1 cellular context compared by ENCODE assay signal in the genomic region with DNA sequence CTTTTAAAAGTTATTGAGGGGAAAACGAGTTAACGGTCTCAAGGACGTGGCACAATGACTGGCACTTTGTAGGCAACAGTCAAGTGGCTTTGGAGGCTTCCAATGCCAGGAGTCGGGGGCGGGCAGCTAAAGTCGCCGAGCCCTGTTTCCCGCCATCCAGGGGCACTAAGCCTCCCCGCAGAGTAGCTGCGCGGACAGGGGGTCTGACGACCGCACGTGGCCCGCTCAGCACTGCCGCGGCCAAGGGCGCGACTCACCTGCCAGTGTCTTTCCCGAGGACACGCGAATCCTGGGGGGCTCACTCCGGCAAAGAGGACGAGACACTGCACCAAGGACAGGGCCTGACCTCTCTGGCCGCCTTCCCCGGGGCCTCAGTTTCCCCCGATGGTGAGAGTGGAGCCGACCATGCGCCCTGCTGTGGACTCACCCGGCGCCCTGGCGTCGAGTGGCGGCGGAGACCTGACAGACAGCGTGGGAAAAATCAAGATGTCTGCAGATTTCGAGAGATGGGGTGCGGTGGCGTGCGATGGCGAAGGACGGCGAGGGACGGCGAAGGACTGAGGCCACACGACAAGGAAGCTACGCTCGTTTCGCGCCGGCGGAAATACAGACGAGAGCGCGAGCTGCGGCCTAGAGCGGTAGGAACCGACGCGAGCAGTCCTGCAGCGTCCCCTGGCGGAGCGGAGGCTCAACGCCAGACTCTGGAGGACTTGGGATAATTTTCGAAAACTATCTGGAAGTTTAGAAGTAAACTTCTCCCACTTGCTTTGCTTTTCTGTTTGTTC.
A peak's percentile ranks its signal among the peaks of the same experiment; 100 is the strongest.
TF ChIP-seq lines count a peak whose summit lies in the region.

A gene (minus strand): TSS at position 559 of the 785 bp plus-strand sequence.

TF ChIP-seq in HepG2, 621 proteins besides CTCF, POLR2A, EP300 and RAD21 (continued from another document and continues in another):
- TF ChIP-seq, protein P1, sequence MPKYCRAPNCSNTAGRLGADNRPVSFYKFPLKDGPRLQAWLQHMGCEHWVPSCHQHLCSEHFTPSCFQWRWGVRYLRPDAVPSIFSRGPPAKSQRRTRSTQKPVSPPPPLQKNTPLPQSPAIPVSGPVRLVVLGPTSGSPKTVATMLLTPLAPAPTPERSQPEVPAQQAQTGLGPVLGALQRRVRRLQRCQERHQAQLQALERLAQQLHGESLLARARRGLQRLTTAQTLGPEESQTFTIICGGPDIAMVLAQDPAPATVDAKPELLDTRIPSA (CRISPR knock-in tag; IDR thresholded peaks at IDR 0.05; ENCODE audit: borderline replicate concordance), result peak; percentile 99
- TF ChIP-seq, protein P2, sequence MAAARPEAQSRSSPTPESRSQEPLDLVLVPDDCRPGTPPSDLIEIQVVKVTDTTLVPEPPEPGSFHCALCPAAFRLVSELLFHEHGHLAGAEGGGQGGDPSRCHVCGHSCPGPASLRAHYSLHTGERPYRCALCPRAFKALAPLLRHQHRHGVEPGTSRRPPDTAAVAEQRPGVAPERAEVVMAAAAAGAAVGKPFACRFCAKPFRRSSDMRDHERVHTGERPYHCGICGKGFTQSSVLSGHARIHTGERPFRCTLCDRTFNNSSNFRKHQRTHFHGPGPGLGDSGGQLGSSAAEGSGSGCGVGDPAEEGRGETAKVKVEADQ (CRISPR knock-in tag; IDR thresholded peaks at IDR 0.05; ENCODE audit: borderline replicate concordance), result peak; percentile 99
- TF ChIP-seq, protein P3, sequence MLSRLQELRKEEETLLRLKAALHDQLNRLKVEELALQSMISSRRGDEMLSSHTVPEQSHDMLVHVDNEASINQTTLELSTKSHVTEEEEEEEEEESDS (CRISPR knock-in tag; IDR thresholded peaks at IDR 0.05; ENCODE audit: borderline replicate concordance), result peak; percentile 98
- TF ChIP-seq ZNF431 (CRISPR knock-in tag; IDR thresholded peaks at IDR 0.05; ENCODE audit: borderline replicate concordance, low read depth) (peak; percentile 99), ZNF790 (CRISPR knock-in tag; IDR thresholded peaks at IDR 0.05; ENCODE audit: borderline replicate concordance) (no peak; the same call in 1 of the 2 replicates), ZNF83 (CRISPR knock-in tag; IDR thresholded peaks at IDR 0.05; ENCODE audit: borderline replicate concordance) (peak; percentile 97; the same call in 1 of the 2 replicates), ZNF674 (CRISPR knock-in tag; IDR thresholded peaks at IDR 0.05; ENCODE audit: low read depth) (peak; percentile 98; the same call in 1 of the 2 replicates), ZNF850 (CRISPR knock-in tag; conservative IDR thresholded peaks at IDR 0.05) (no peak), ATRX (CRISPR knock-in tag; IDR thresholded peaks at IDR 0.05; ENCODE audit: borderline replicate concordance) (no peak), MYNN (CRISPR knock-in tag; IDR thresholded peaks at IDR 0.05; ENCODE audit: low read depth) (peak; percentile 95), ZNF329 (CRISPR knock-in tag; IDR thresholded peaks at IDR 0.05; ENCODE audit: low read depth) (peak; percentile 96), HHEX (CRISPR knock-in tag; IDR thresholded peaks at IDR 0.05) (no peak), HDAC1 (CRISPR knock-in tag; IDR thresholded peaks at IDR 0.05) (peak; percentile 99), TRIM24 (CRISPR knock-in tag; IDR thresholded peaks at IDR 0.05) (no peak), ZNF720 (CRISPR knock-in tag; IDR thresholded peaks at IDR 0.05) (peak; percentile 97), ELF1 (CRISPR knock-in tag; IDR thresholded peaks at IDR 0.05) (peak; percentile 98), CAMTA2 (CRISPR knock-in tag; IDR thresholded peaks at IDR 0.05; ENCODE audit: borderline replicate concordance) (peak; percentile 94), NFKB2 (CRISPR knock-in tag; IDR thresholded peaks at IDR 0.05; ENCODE audit: borderline replicate concordance) (peak; percentile 100), TCF7L2 (IDR thresholded peaks at IDR 0.05; ENCODE audit: low read depth, low read length) (no peak), ZNF124 (CRISPR knock-in tag; IDR thresholded peaks at IDR 0.05) (peak; percentile 98), CENPT (CRISPR knock-in tag; IDR thresholded peaks at IDR 0.05; ENCODE audit: low read depth) (peak; percentile 94; the same call in 1 of the 2 replicates), KDM5A (IDR thresholded peaks at IDR 0.05; ENCODE audit: borderline replicate concordance, low read length) (peak; percentile 82), ATAD3A (CRISPR knock-in tag; IDR thresholded peaks at IDR 0.05) (peak; percentile 86), HOXD1 (CRISPR knock-in tag; IDR thresholded peaks at IDR 0.05) (peak; percentile 98), PCBP2 (optimal IDR thresholded peaks at IDR 0.05; ENCODE audit: low read depth, low read length, poor library complexity, severe bottlenecking) (no peak), MIXL1 (CRISPR knock-in tag; IDR thresholded peaks at IDR 0.05) (peak; percentile 96), SRF (IDR thresholded peaks at IDR 0.05; ENCODE audit: low read depth, low read length) (peak; percentile 45; the same call in 1 of the 2 replicates), ZNF703 (CRISPR knock-in tag; IDR thresholded peaks at IDR 0.05; ENCODE audit: borderline replicate concordance) (peak; percentile 93; the same call in 1 of the 2 replicates), REL (CRISPR knock-in tag; conservative IDR thresholded peaks at IDR 0.05) (peak; percentile 95), MZF1 (CRISPR knock-in tag; IDR thresholded peaks at IDR 0.05; ENCODE audit: borderline replicate concordance) (peak; percentile 88), ZNF616 (CRISPR knock-in tag; IDR thresholded peaks at IDR 0.05; ENCODE audit: low read depth) (peak; percentile 98), XRCC5 (optimal IDR thresholded peaks at IDR 0.05; ENCODE audit: low read length) (peak; percentile 100)
- TF ChIP-seq, protein P4, sequence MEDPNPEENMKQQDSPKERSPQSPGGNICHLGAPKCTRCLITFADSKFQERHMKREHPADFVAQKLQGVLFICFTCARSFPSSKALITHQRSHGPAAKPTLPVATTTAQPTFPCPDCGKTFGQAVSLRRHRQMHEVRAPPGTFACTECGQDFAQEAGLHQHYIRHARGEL (CRISPR knock-in tag; IDR thresholded peaks at IDR 0.05), result peak; percentile 95; the same call in 1 of the 2 replicates
- TF ChIP-seq, protein P5, sequence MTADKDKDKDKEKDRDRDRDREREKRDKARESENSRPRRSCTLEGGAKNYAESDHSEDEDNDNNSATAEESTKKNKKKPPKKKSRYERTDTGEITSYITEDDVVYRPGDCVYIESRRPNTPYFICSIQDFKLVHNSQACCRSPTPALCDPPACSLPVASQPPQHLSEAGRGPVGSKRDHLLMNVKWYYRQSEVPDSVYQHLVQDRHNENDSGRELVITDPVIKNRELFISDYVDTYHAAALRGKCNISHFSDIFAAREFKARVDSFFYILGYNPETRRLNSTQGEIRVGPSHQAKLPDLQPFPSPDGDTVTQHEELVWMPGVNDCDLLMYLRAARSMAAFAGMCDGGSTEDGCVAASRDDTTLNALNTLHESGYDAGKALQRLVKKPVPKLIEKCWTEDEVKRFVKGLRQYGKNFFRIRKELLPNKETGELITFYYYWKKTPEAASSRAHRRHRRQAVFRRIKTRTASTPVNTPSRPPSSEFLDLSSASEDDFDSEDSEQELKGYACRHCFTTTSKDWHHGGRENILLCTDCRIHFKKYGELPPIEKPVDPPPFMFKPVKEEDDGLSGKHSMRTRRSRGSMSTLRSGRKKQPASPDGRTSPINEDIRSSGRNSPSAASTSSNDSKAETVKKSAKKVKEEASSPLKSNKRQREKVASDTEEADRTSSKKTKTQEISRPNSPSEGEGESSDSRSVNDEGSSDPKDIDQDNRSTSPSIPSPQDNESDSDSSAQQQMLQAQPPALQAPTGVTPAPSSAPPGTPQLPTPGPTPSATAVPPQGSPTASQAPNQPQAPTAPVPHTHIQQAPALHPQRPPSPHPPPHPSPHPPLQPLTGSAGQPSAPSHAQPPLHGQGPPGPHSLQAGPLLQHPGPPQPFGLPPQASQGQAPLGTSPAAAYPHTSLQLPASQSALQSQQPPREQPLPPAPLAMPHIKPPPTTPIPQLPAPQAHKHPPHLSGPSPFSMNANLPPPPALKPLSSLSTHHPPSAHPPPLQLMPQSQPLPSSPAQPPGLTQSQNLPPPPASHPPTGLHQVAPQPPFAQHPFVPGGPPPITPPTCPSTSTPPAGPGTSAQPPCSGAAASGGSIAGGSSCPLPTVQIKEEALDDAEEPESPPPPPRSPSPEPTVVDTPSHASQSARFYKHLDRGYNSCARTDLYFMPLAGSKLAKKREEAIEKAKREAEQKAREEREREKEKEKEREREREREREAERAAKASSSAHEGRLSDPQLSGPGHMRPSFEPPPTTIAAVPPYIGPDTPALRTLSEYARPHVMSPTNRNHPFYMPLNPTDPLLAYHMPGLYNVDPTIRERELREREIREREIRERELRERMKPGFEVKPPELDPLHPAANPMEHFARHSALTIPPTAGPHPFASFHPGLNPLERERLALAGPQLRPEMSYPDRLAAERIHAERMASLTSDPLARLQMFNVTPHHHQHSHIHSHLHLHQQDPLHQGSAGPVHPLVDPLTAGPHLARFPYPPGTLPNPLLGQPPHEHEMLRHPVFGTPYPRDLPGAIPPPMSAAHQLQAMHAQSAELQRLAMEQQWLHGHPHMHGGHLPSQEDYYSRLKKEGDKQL (CRISPR knock-in tag; IDR thresholded peaks at IDR 0.05; ENCODE audit: low read depth), result peak; percentile 78
- TF ChIP-seq, protein P6, sequence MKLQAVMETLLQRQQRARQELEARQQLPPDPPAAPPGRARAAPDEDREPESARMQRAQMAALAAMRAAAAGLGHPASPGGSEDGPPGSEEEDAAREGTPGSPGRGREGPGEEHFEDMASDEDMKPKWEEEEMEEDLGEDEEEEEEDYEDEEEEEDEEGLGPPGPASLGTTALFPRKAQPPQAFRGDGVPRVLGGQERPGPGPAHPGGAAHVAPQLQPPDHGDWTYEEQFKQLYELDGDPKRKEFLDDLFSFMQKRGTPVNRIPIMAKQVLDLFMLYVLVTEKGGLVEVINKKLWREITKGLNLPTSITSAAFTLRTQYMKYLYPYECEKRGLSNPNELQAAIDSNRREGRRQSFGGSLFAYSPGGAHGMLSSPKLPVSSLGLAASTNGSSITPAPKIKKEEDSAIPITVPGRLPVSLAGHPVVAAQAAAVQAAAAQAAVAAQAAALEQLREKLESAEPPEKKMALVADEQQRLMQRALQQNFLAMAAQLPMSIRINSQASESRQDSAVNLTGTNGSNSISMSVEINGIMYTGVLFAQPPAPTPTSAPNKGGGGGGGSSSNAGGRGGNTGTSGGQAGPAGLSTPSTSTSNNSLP (IDR thresholded peaks at IDR 0.05; ENCODE audit: low read depth, low read length), result peak; percentile 78; the same call in 1 of the 2 replicates
- TF ChIP-seq, protein P7, sequence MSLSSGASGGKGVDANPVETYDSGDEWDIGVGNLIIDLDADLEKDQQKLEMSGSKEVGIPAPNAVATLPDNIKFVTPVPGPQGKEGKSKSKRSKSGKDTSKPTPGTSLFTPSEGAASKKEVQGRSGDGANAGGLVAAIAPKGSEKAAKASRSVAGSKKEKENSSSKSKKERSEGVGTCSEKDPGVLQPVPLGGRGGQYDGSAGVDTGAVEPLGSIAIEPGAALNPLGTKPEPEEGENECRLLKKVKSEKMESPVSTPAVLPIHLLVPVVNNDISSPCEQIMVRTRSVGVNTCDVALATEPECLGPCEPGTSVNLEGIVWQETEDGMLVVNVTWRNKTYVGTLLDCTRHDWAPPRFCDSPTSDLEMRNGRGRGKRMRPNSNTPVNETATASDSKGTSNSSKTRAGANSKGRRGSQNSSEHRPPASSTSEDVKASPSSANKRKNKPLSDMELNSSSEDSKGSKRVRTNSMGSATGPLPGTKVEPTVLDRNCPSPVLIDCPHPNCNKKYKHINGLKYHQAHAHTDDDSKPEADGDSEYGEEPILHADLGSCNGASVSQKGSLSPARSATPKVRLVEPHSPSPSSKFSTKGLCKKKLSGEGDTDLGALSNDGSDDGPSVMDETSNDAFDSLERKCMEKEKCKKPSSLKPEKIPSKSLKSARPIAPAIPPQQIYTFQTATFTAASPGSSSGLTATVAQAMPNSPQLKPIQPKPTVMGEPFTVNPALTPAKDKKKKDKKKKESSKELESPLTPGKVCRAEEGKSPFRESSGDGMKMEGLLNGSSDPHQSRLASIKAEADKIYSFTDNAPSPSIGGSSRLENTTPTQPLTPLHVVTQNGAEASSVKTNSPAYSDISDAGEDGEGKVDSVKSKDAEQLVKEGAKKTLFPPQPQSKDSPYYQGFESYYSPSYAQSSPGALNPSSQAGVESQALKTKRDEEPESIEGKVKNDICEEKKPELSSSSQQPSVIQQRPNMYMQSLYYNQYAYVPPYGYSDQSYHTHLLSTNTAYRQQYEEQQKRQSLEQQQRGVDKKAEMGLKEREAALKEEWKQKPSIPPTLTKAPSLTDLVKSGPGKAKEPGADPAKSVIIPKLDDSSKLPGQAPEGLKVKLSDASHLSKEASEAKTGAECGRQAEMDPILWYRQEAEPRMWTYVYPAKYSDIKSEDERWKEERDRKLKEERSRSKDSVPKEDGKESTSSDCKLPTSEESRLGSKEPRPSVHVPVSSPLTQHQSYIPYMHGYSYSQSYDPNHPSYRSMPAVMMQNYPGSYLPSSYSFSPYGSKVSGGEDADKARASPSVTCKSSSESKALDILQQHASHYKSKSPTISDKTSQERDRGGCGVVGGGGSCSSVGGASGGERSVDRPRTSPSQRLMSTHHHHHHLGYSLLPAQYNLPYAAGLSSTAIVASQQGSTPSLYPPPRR (CRISPR knock-in tag; IDR thresholded peaks at IDR 0.05; ENCODE audit: borderline replicate concordance), result peak; percentile 94
- TF ChIP-seq, protein P8, sequence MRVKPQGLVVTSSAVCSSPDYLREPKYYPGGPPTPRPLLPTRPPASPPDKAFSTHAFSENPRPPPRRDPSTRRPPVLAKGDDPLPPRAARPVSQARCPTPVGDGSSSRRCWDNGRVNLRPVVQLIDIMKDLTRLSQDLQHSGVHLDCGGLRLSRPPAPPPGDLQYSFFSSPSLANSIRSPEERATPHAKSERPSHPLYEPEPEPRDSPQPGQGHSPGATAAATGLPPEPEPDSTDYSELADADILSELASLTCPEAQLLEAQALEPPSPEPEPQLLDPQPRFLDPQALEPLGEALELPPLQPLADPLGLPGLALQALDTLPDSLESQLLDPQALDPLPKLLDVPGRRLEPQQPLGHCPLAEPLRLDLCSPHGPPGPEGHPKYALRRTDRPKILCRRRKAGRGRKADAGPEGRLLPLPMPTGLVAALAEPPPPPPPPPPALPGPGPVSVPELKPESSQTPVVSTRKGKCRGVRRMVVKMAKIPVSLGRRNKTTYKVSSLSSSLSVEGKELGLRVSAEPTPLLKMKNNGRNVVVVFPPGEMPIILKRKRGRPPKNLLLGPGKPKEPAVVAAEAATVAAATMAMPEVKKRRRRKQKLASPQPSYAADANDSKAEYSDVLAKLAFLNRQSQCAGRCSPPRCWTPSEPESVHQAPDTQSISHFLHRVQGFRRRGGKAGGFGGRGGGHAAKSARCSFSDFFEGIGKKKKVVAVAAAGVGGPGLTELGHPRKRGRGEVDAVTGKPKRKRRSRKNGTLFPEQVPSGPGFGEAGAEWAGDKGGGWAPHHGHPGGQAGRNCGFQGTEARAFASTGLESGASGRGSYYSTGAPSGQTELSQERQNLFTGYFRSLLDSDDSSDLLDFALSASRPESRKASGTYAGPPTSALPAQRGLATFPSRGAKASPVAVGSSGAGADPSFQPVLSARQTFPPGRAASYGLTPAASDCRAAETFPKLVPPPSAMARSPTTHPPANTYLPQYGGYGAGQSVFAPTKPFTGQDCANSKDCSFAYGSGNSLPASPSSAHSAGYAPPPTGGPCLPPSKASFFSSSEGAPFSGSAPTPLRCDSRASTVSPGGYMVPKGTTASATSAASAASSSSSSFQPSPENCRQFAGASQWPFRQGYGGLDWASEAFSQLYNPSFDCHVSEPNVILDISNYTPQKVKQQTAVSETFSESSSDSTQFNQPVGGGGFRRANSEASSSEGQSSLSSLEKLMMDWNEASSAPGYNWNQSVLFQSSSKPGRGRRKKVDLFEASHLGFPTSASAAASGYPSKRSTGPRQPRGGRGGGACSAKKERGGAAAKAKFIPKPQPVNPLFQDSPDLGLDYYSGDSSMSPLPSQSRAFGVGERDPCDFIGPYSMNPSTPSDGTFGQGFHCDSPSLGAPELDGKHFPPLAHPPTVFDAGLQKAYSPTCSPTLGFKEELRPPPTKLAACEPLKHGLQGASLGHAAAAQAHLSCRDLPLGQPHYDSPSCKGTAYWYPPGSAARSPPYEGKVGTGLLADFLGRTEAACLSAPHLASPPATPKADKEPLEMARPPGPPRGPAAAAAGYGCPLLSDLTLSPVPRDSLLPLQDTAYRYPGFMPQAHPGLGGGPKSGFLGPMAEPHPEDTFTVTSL (CRISPR knock-in tag; IDR thresholded peaks at IDR 0.05; ENCODE audit: borderline replicate concordance), result peak; percentile 83
